ENCODE assay signal across 13 cellular contexts in the genomic region with DNA sequence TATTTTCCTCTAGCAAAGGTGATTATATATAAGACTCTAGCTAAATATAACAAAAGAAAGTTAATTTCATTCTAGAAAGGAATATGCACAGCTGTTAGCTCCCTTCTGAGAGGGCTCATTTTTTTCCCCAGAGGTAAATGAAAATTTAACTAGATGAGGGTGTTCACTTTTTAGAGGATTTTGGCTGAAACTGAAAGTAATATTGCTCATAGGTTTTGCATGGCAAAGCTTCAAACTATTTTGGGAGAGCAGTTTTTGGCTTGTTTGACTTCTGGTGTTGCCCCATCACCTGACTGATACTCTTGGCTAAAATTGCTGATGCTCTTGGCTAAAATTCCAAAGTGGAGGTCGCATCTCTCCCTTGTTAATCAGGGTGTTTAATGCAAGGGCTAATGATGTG.
DNase-seq lines count a peak whose midpoint lies in the region; ATAC-seq lines count a peak whose summit lies in the region.
"Had no signal": no experiment of that assay in that cellular context is flagged by ENCODE, and none has a peak within 500 bp of the region (broad histone marks: within the 10 kb centered on the region; RNA-seq: fewer than 3 reads in every experiment).

No MANE protein-coding gene starts in this region.

- ATAC-seq in GM18508 (IDR thresholded peaks at IDR 0.05; ENCODE audit: insufficient read depth, unreplicated experiment): peak; percentile 95
- peak; percentile 88 for ATAC-seq in GM21367 (IDR thresholded peaks at IDR 0.05; ENCODE audit: unreplicated experiment)
- peak; percentile 77 for ATAC-seq in HG03025 (IDR thresholded peaks at IDR 0.05; ENCODE audit: low FRiP score, unreplicated experiment)

- no peak overlapping the region for H3K27ac ChIP-seq in substantia nigra (ENCODE audit: low read depth, low read length, poor library complexity, severe bottlenecking)
- H3K27ac ChIP-seq: HL-60 had no signal

- peak; percentile 36 for DNase-seq in MV-4-11 (lab: John Stamatoyannopoulos, UW)
- no peak for DNase-seq in putamen (ENCODE audit: low spot score)
- no peak for DNase-seq in substantia nigra (lab: John Stamatoyannopoulos, UW)
- DNase-seq in T-helper 9 cell: no peak
- DNase-seq in cerebellar cortex (ENCODE audit: low spot score): no peak
- DNase-seq: effector memory CD4-positive, alpha-beta T cell; GF-D8; NCI-H146; SIG-M5 had no signal
